Comparison of ENCODE assay signal across 8 cellular contexts in the genomic region with DNA sequence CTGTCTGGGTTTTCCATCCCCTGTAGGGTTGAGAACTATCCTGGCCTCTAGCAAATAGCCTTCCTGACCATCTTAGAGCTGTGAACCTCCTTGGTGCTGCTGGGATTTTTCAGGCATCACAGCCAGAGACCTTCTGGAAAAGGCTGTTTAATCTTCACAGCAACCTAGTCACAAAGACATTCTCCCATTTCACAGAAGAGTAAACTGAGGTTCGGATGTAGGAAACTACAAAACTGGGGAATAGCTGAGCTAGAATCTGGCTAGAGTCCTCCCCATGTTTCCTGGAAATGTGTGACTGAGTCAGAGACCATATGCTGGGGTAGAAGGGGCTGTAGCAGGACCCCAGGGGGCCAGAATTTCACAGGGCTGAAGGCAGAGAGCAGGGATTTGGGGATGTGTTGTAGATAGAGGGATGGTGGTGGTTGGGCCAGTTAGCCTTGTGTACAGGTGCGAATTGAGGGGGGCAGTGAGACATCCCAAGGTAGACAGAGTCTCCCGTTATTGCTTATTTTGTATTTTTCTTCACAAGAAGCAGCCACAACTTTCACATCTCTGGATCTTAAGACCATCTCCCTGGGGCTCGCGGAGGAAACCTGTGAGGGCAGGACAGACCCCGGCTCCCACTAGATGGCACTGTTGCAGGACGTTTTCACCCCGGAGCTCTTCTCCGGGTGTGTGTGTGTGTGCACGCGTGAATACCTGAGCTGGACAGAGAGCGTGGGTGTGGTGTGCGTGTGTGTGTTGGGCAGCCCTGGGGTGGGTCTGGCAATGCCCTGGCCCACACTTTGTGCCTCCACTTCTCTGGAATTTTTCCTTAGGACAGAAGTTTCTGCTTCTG.
DNase-seq lines count a peak whose midpoint lies in the region; ATAC-seq and TF ChIP-seq lines count a peak whose summit lies in the region.

No MANE protein-coding gene starts in this region.

- H3K4ac ChIP-seq in neuronal stem cell (ENCODE audit: low read length), result no peak overlapping the region

- H3K27me3 ChIP-seq in PC-9 (ENCODE audit: insufficient read depth, low read depth), result 0 out of 2 replicates have a peak, but pooled peaks cover 6% of the 10 kb centered on the region
- H3K27me3 ChIP-seq in neuronal stem cell (ENCODE audit: control insufficient read depth in 3 of 3, insufficient read depth in 3 of 3, low read depth in 1 of 3, low read length in 3 of 3), result peaks cover 0 to 4% (median 3%) of the 10 kb centered on the region in 3 experiments

- H3K27ac ChIP-seq in PC-9 (no peak overlapping the region), neuronal stem cell (replicated peaks; ENCODE audit: low read length) (no peak overlapping the region)

- H3K4me1 Mint-ChIP-seq in activated T-helper 17 cell treated with anti-CD3 and anti-CD28 coated beads, Interleukin-2, amount 50 U/mL, for 72 hours, result peaks cover 8% of the 10 kb centered on the region
- H3K4me1 Mint-ChIP-seq in type B pancreatic cell (ENCODE audit: unreplicated experiment), result no peaks in the 10 kb centered on the region

- no peaks in the 10 kb centered on the region for H3K36me3 ChIP-seq in PC-9 (ENCODE audit: low read depth)
- no peaks in the 10 kb centered on the region for H3K36me3 ChIP-seq in neuronal stem cell (replicated peaks in 1 of 2; ENCODE audit: control insufficient read depth in 2 of 2, insufficient read depth in 2 of 2, low read length in 2 of 2)

- H3K4me3 ChIP-seq in PC-9 (no peak overlapping the region), foreskin fibroblast (ENCODE audit: low read depth in 1 of 2, low read length in 2 of 2) (no peak overlapping the region), neuronal stem cell (ENCODE audit: low read length in 2 of 2) (no peak overlapping the region)

- no peak overlapping the region for H3K23ac ChIP-seq in neuronal stem cell (ENCODE audit: low read depth, low read length, poor library complexity)

- H2BK120ac ChIP-seq in neuronal stem cell (ENCODE audit: low read depth, low read length), result no peak overlapping the region

- H2BK15ac ChIP-seq in neuronal stem cell (ENCODE audit: low read length), result no peak overlapping the region

- no peaks in the 10 kb centered on the region for H3K79me2 ChIP-seq in PC-9 (ENCODE audit: low read depth)

- DNase-seq in NCI-H2196 (lab: John Stamatoyannopoulos, UW; ENCODE audit: unreplicated experiment), result peak; percentile 63
- DNase-seq in NCI-H2196 treated with DMSO at 0.1 percent for 48 hours (lab: John Stamatoyannopoulos, UW; ENCODE audit: unreplicated experiment), result no peak
- peak; percentile 64 for DNase-seq in HK-2 (ENCODE audit: unreplicated experiment)
- peak in 1 of 2 experiments; percentile 67 for DNase-seq in PC-9
- peak; percentile 55 to 85 for DNase-seq in foreskin fibroblast
- DNase-seq in neuronal stem cell (ENCODE audit: low spot score), result peak; percentile 51
- peak; percentile 80 for DNase-seq in type B pancreatic cell (ENCODE audit: extremely low spot score, unreplicated experiment)

- H4K91ac ChIP-seq in neuronal stem cell (ENCODE audit: low read depth, low read length, poor library complexity), result no peak overlapping the region

- peak; percentile 46 for ATAC-seq in activated T-helper 17 cell treated with anti-CD3 and anti-CD28 coated beads, Interleukin-2, amount 50 U/mL, for 72 hours (replicated peaks)

- H3K36me3 Mint-ChIP-seq in activated T-helper 17 cell treated with anti-CD3 and anti-CD28 coated beads, Interleukin-2, amount 50 U/mL, for 72 hours (ENCODE audit: low read depth), result no peaks in the 10 kb centered on the region
- H3K36me3 Mint-ChIP-seq in type B pancreatic cell, result no peaks in the 10 kb centered on the region

- no peak overlapping the region for H3K9ac ChIP-seq in neuronal stem cell (ENCODE audit: low read depth, low read length, poor library complexity)

- WGBS in neuronal stem cell (ENCODE audit: extremely low coverage in 2 of 2, insufficient read length in 2 of 2, insufficient replicate concordance in 1 of 2), 2 donors, result no CpG with 5 or more reads among the region's 13 CpGs

- H3K9me3 Mint-ChIP-seq in activated T-helper 17 cell treated with anti-CD3 and anti-CD28 coated beads, Interleukin-2, amount 50 U/mL, for 72 hours, result no peaks in the 10 kb centered on the region
- no peaks in the 10 kb centered on the region for H3K9me3 Mint-ChIP-seq in type B pancreatic cell

- no peak overlapping the region for H3K18ac ChIP-seq in neuronal stem cell (ENCODE audit: low read length)

- CTCF ChIA-PET in PC-9 (lab: Charles Lee), result interaction anchor here (0.5 to 1.7 kb wide), 9 partner anchors 8 to 242 kb away, joined by 3 to 23 read pairs (median 4); a partner anchor contains a TSS

- peak overlapping the region; percentile 20 for H3K27ac Mint-ChIP-seq in activated T-helper 17 cell treated with anti-CD3 and anti-CD28 coated beads, Interleukin-2, amount 50 U/mL, for 72 hours
- H3K27ac Mint-ChIP-seq in type B pancreatic cell, result no peak overlapping the region

- no peak overlapping the region for H2AK5ac ChIP-seq in neuronal stem cell (ENCODE audit: low read depth, low read length)

- peaks cover 12% of the 10 kb centered on the region for H3K27me3 Mint-ChIP-seq in activated T-helper 17 cell treated with anti-CD3 and anti-CD28 coated beads, Interleukin-2, amount 50 U/mL, for 72 hours
- peaks cover 46% of the 10 kb centered on the region for H3K27me3 Mint-ChIP-seq in type B pancreatic cell

- no peak overlapping the region for H3K4me3 Mint-ChIP-seq in activated T-helper 17 cell treated with anti-CD3 and anti-CD28 coated beads, Interleukin-2, amount 50 U/mL, for 72 hours
- H3K4me3 Mint-ChIP-seq in type B pancreatic cell, result no peak overlapping the region

- H3K4me2 ChIP-seq in PC-9, result no peak overlapping the region
- H3K4me2 ChIP-seq in neuronal stem cell (ENCODE audit: insufficient read depth, low read length, poor library complexity, severe bottlenecking), result no peak overlapping the region

- no peaks in the 10 kb centered on the region for H4K20me1 ChIP-seq in PC-9 (ENCODE audit: insufficient read depth)

- no TSS peak for BruUV-seq in PC-9 (replicated peaks; lab: Mats Ljungman, UMichigan)

- H3K9me3 ChIP-seq in PC-9 (ENCODE audit: insufficient read depth, low read depth) (no peaks in the 10 kb centered on the region), neuronal stem cell (replicated peaks in 1 of 2; ENCODE audit: control insufficient read depth in 2 of 2, insufficient read depth in 1 of 2, low read depth in 1 of 2, low read length in 2 of 2) (no peaks in the 10 kb centered on the region)

- H2BK12ac ChIP-seq in neuronal stem cell (ENCODE audit: low read length), result no peak overlapping the region

- POLR2A ChIA-PET in PC-9 (lab: Charles Lee; ENCODE audit: unreplicated experiment), result interaction anchor here (0.6 kb wide), 1 partner anchor 207 kb away, joined by 16 read pairs; no protein-coding TSS in a partner anchor

- TF ChIP-seq CTCF in PC-9 (conservative IDR thresholded peaks at IDR 0.05) (peak; percentile 77), foreskin fibroblast (IDR thresholded peaks at IDR 0.05; ENCODE audit: low read depth, low read length) (peak; percentile 91), type B pancreatic cell (conservative IDR thresholded peaks at IDR 0.05) (peak; percentile 82)

- peaks cover 8% of the 10 kb centered on the region; the same call in 1 of the 2 replicates for H3F3A ChIP-seq in PC-9 (ENCODE audit: insufficient read depth, low read depth)

- no peak overlapping the region for H3K14ac ChIP-seq in neuronal stem cell (ENCODE audit: low read length)

- H2AFZ ChIP-seq in PC-9 (no peak overlapping the region), neuronal stem cell (ENCODE audit: low read length) (peak overlapping the region; percentile 39)

- no peaks in the 10 kb centered on the region for H3K79me1 ChIP-seq in neuronal stem cell (ENCODE audit: low read depth, low read length)

- H3K4me1 ChIP-seq in PC-9 (replicated peaks; ENCODE audit: insufficient read depth), result no peaks in the 10 kb centered on the region
- H3K4me1 ChIP-seq in neuronal stem cell (ENCODE audit: control insufficient read depth in 2 of 2, insufficient read depth in 1 of 2, low read depth in 1 of 2, low read length in 2 of 2), result no peaks in the 10 kb centered on the region

- no peak overlapping the region for H2BK5ac ChIP-seq in neuronal stem cell (ENCODE audit: low read length)

- H3K9me2 ChIP-seq in PC-9 (ENCODE audit: insufficient read depth), result no peaks in the 10 kb centered on the region

- H4K8ac ChIP-seq in neuronal stem cell (ENCODE audit: low read depth, low read length), result no peak overlapping the region

- intact Hi-C loops in PC-9 (cut with micrococcal nuclease; ENCODE audit: unreplicated experiment), result loop anchor here (2.0 to 5.0 kb wide), 3 partner anchors 91 to 217 kb away; no protein-coding TSS in a partner anchor
